ENCODE assay signal across 8 cellular contexts in the genomic region with DNA sequence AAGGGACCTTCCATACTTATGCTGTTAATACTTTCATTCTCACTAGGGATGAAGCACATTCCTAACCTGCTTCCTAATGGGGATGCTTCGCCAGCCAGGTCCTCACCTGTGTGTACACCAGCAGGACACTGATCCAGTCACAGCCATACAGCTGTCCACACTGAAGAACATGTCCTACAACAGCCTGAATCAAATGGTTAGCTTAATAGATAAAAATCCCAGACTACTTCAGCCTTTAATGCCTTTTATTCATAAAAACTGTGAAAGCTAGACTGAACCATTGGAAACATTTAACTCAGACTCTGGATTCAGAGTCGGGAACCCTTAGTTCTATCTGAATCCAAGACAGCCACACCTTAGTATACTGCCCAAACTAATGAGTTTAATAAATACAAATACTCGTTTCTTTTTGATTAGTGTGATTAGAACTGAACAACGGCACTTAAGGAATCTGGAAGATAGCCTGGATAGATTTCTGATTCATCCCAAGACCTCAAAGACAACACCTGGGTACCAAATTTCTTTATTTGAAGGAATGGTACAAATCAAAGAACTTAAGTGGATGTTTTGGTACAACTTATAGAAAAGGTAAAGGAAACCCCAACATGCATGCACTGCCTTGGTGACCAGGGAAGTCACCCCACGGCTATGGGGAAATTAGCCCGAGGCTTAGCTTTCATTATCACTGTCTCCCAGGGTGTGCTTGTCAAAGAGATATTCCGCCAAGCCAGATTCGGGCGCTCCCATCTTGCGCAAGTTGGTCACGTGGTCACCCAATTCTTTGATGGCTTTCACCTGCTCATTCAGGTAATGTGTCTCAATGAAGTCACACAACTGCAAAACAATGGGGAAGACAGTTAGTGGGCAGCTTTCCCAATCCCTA. TPM values are rescaled to one million over a fixed set of nuclear protein-coding genes. Genes with fewer than 3 reads are reported as not detected.
DNase-seq lines count a peak whose midpoint lies in the region; ATAC-seq and TF ChIP-seq lines count a peak whose summit lies in the region.
"Not testable (repeated sequence)": the region's sequence is repeated elsewhere in the genome, so short reads cannot be mapped to it uniquely, and the experiment has no call there.

No MANE protein-coding gene starts in this region.

- H3K27ac Mint-ChIP-seq in naive thymus-derived CD8-positive, alpha-beta T cell, result peak overlapping the region; percentile 37 to 99 (median 94)

- H3K27me3 ChIP-seq in GM23248 (replicated peaks; ENCODE audit: insufficient read depth); SK-N-SH (ENCODE audit: insufficient read depth); colonic mucosa; right atrium auricular region; spleen (replicated peaks in 1 of 7): not testable (repeated sequence)

- H3K79me2 ChIP-seq in GM23248 (ENCODE audit: insufficient read depth), result peaks cover 43% of the 10 kb centered on the region
- H3K79me2 ChIP-seq in SK-N-SH (ENCODE audit: insufficient read depth), result peaks cover 43% of the 10 kb centered on the region

- peak overlapping the region; percentile 97 for H3K9ac ChIP-seq in GM23248
- not testable (repeated sequence) for H3K9ac ChIP-seq in SK-N-SH
- peak overlapping the region in 1 of 2 donors; percentile 92 for H3K9ac ChIP-seq in colonic mucosa (ENCODE audit: low read depth in 2 of 2, low read length in 2 of 2)

- not testable (repeated sequence) for H3K9me3 ChIP-seq in GM23248 (ENCODE audit: low read depth); SK-N-SH; colonic mucosa; right atrium auricular region; spleen

- TF ChIP-seq RAD21 in SK-N-SH (IDR thresholded peaks at IDR 0.05; ENCODE audit: low read length), result not testable (repeated sequence)

- in situ Hi-C loops in GM23248 (cut with MboI), result not testable (repeated sequence)

- not testable (repeated sequence) for H3K27me3 Mint-ChIP-seq in naive thymus-derived CD8-positive, alpha-beta T cell

- peak in 1 of 3 donors; percentile 35 for TF ChIP-seq POLR2A in spleen (IDR thresholded peaks at IDR 0.05)

- H3K4me1 ChIP-seq in GM23248 (ENCODE audit: insufficient read depth) (peaks cover 35% of the 10 kb centered on the region), SK-N-SH (ENCODE audit: control insufficient read depth in 1 of 2, insufficient read depth in 2 of 2, low read depth in 1 of 2, low read length in 1 of 2) (peaks cover 25 to 27% of the 10 kb centered on the region in 2 experiments), right atrium auricular region (peaks cover 0 to 67% of the 10 kb centered on the region in 2 donors), spleen (peaks cover 31 to 87% (median 66%) of the 10 kb centered on the region in 6 donors)
- H3K4me1 ChIP-seq in colonic mucosa, result not testable (repeated sequence)

- peak in 1 of 2 donors; percentile 5 for ATAC-seq in naive thymus-derived CD8-positive, alpha-beta T cell

- H3K9me2 ChIP-seq in GM23248 (ENCODE audit: insufficient read depth); SK-N-SH: not testable (repeated sequence)

- H4K20me1 ChIP-seq in GM23248 (ENCODE audit: insufficient read depth), result peaks cover 16% of the 10 kb centered on the region
- H4K20me1 ChIP-seq in SK-N-SH (ENCODE audit: insufficient read depth), result peaks cover 44% of the 10 kb centered on the region

- H2AFZ ChIP-seq in GM23248; SK-N-SH (ENCODE audit: low read depth): not testable (repeated sequence)

- CTCF ChIA-PET in AG04449 (lab: Yijun Ruan, JAX) (interaction anchor here (0.9 to 15.0 kb wide), 8 partner anchors 16 to 144 kb away, joined by 3 to 146 read pairs (median 24); no protein-coding TSS in a partner anchor), SK-N-SH (lab: Yijun Ruan, JAX) (interaction anchor here (1.9 to 11.7 kb wide), 5 partner anchors 17 to 144 kb away, joined by 6 to 64 read pairs (median 15); no protein-coding TSS in a partner anchor)

- intact Hi-C loops in colonic mucosa (cut with DNase I), result loop anchor here (5.0 kb wide), 1 partner anchor 88 kb away; no protein-coding TSS in a partner anchor
- intact Hi-C loops in spleen (cut with DNase I; ENCODE audit: low total_unique reads), result not testable (repeated sequence)

- not testable (repeated sequence) for TF ChIP-seq EP300 in SK-N-SH (IDR thresholded peaks at IDR 0.05; ENCODE audit: borderline replicate concordance in 1 of 2, low read depth in 1 of 2, low read length in 1 of 2)

- peaks cover 75% of the 10 kb centered on the region for H3F3A ChIP-seq in GM23248 (ENCODE audit: insufficient read depth)
- peaks cover 45% of the 10 kb centered on the region for H3F3A ChIP-seq in SK-N-SH (replicated peaks; ENCODE audit: insufficient read depth)

- H3K9me3 Mint-ChIP-seq in naive thymus-derived CD8-positive, alpha-beta T cell, result not testable (repeated sequence)

- WGBS in GM23248 (ENCODE audit: low coverage in 1 of 2, low lambda C conversion rate in 2 of 2, missing lambda C conversion rate in 2 of 2), 2 experiments, result 58 to 62% methylated on average over 11 of the region's 11 CpGs
- 84% methylated on average over 11 of the region's 11 CpGs for WGBS in SK-N-SH (ENCODE audit: low lambda C conversion rate)
- 60 to 74% (median 69%) methylated on average over 11 of the region's 11 CpGs for WGBS in spleen, 5 donors

- H3K36me3 ChIP-seq in GM23248 (ENCODE audit: low read depth) (peaks cover 29% of the 10 kb centered on the region), SK-N-SH (replicated peaks in 1 of 2; ENCODE audit: control insufficient read depth in 1 of 2, insufficient read depth in 2 of 2, low read length in 1 of 2) (peaks cover 31 to 34% of the 10 kb centered on the region in 2 experiments), right atrium auricular region (peaks cover 45% of the 10 kb centered on the region), spleen (peaks cover 0 to 67% (median 18%) of the 10 kb centered on the region in 6 donors)
- not testable (repeated sequence) for H3K36me3 ChIP-seq in colonic mucosa

- H3K4me2 ChIP-seq in GM23248 (ENCODE audit: unreplicated experiment) (peak overlapping the region; percentile 96), SK-N-SH (peak overlapping the region; percentile 88)

- not testable (repeated sequence) for DNase-seq in AG04449 (ENCODE audit: low read depth, low spot score); GM23248; SK-N-SH
- DNase-seq in activated effector memory CD4-positive, alpha-beta T cell treated with anti-CD3 and anti-CD28 coated beads, Interleukin-2, amount 50 U/mL, for 16 hours, result peak; percentile 60
- peak; percentile 83 for DNase-seq in colonic mucosa
- DNase-seq in right atrium auricular region (ENCODE audit: low spot score), result peak; percentile 67
- DNase-seq in naive thymus-derived CD8-positive, alpha-beta T cell, result peak in 4 of 10 donors; percentile 31 to 43 (median 39)
- DNase-seq in spleen, result peak; percentile 73

- POLR2A ChIA-PET in AG04449 (lab: Yijun Ruan, JAX), result interaction anchor here (1.2 to 6.6 kb wide), 6 partner anchors 9 to 148 kb away, joined by 3 to 44 read pairs (median 6); partner anchors contain the start of gene BEST1
- POLR2A ChIA-PET in SK-N-SH (lab: Yijun Ruan, JAX), result interaction anchor here (1.4 to 3.0 kb wide), 2 partner anchors 13 to 15 kb away, joined by 4 to 18 read pairs; partner anchors contain the start of gene BEST1
- POLR2A ChIA-PET in naive thymus-derived CD8-positive, alpha-beta T cell (lab: Charles Lee), result interaction anchor here (0.8 to 1.4 kb wide), 2 partner anchors 9 to 16 kb away, joined by 3 to 5 read pairs; no protein-coding TSS in a partner anchor

- H3K4me3 ChIP-seq in AG04449 (ENCODE audit: low read depth, low read length), result peak overlapping the region; percentile 98
- H3K4me3 ChIP-seq in GM23248, result peak overlapping the region; percentile 98
- H3K4me3 ChIP-seq in SK-N-SH (ENCODE audit: low read depth in 2 of 2, low read length in 1 of 2), result peak overlapping the region; percentile 99; a peak in 2 of 4 replicates
- peak overlapping the region; percentile 94 for H3K4me3 ChIP-seq in colonic mucosa
- peak overlapping the region; percentile 92 to 95 for H3K4me3 ChIP-seq in right atrium auricular region
- peak overlapping the region in 7 of 8 donors; percentile 77 to 100 (median 96) for H3K4me3 ChIP-seq in spleen

- H3K4me1 Mint-ChIP-seq in naive thymus-derived CD8-positive, alpha-beta T cell, result peaks cover 27 to 58% (median 53%) of the 10 kb centered on the region in 4 donors

- H3K27ac ChIP-seq in GM23248 (peak overlapping the region; percentile 99), SK-N-SH (ENCODE audit: low read depth in 2 of 2, low read length in 1 of 2) (peak overlapping the region in 1 of 2 experiments; percentile 13; a peak in 1 of 4 replicates), colonic mucosa (peak overlapping the region; percentile 98), right atrium auricular region (peak overlapping the region; percentile 99 to 100), spleen (peak overlapping the region; percentile 94 to 100 (median 99))

- not testable (repeated sequence) for TF ChIP-seq CTCF in AG04449 (IDR thresholded peaks at IDR 0.05; ENCODE audit: insufficient read depth, low read length, missing control alignments); SK-N-SH (IDR thresholded peaks at IDR 0.05); colonic mucosa (IDR thresholded peaks at IDR 0.05); right atrium auricular region (IDR thresholded peaks at IDR 0.05); spleen (IDR thresholded peaks at IDR 0.05 in 8 of 11, conservative IDR thresholded peaks at IDR 0.05 in 3 of 11)

- H3K36me3 Mint-ChIP-seq in naive thymus-derived CD8-positive, alpha-beta T cell, result peaks cover 8 to 31% (median 19%) of the 10 kb centered on the region in 3 donors

- peak overlapping the region; percentile 2 to 98 (median 94) for H3K4me3 Mint-ChIP-seq in naive thymus-derived CD8-positive, alpha-beta T cell

RNA-seq across cellular contexts. Expression of gene FTH1, which starts 3.1 kb away (rescaled TPM):
- 393 and 473 TPM in 2 replicates for total RNA-seq in GM23248 (2014; rRNA removed; shearing (Covaris generic))
- polyA plus RNA-seq in GM23248 (2016; fragmentation: Nextera tagmentation; extraction: Ambion mirVana) (10,305 and 10,611 TPM in 2 replicates), SK-N-SH (2012; rRNA removed) (879 and 1,229 TPM in 2 replicates), spleen (1,000 to 10,000 TPM; 2,005 to 3,321 (median 2,533) TPM)
- polyA plus RNA-seq in SK-N-SH (2012; cell fraction: cytosol; rRNA removed), result 2,322 and 2,767 TPM in 2 replicates
- polyA plus RNA-seq in SK-N-SH (2012; cell fraction: nucleus; rRNA removed), result 269 and 354 TPM in 2 replicates
- total RNA-seq in colonic mucosa (1,000 to 10,000 TPM; 5,286 to 5,395 TPM), right atrium auricular region (1,000 to 10,000 TPM; 2,265 to 2,787 TPM), spleen (1,000 to 10,000 TPM; 1,915 to 2,864 (median 2,469) TPM)
- 100 to 1,000 TPM; 571 to 598 TPM for total RNA-seq in naive thymus-derived CD8-positive, alpha-beta T cell
- 1,000 to 10,000 TPM; 1,933 to 2,491 (median 2,221) TPM for polyA plus RNA-seq in naive thymus-derived CD8-positive, alpha-beta T cell

RNA-seq across cellular contexts. Expression of gene BEST1, which starts 14.1 kb away (rescaled TPM):
- 4.7 and 5.1 TPM in 2 replicates for total RNA-seq in GM23248 (2014; rRNA removed; shearing (Covaris generic))
- polyA plus RNA-seq in GM23248 (2016; fragmentation: Nextera tagmentation; extraction: Ambion mirVana) (3.1 and 3.9 TPM in 2 replicates), SK-N-SH (2012; rRNA removed) (0.30 and 0.47 TPM in 2 replicates), spleen (1 to 10 TPM; 2.6 to 4.3 (median 3.0) TPM)
- polyA plus RNA-seq in SK-N-SH (2012; cell fraction: cytosol; rRNA removed), result 0.12 and 0.13 TPM in 2 replicates
- 2.0 and 2.8 TPM in 2 replicates for polyA plus RNA-seq in SK-N-SH (2012; cell fraction: nucleus; rRNA removed)
- total RNA-seq in colonic mucosa (under 1 TPM; 0.58 to 0.77 TPM), right atrium auricular region (1 to 10 TPM; 1.3 to 4.7 TPM), spleen (10 to 100 TPM in 5 of 7 donors, 1 to 10 TPM in 2; 6.8 to 20.4 (median 12.3) TPM)
- under 1 TPM in 1 of 2 experiments, not detected in 1; 0.08 TPM for total RNA-seq in naive thymus-derived CD8-positive, alpha-beta T cell
- 1 to 10 TPM in 1 of 3 donors, under 1 TPM in 2; 0.43 to 1.0 (median 0.66) TPM for polyA plus RNA-seq in naive thymus-derived CD8-positive, alpha-beta T cell

RNA-seq across cellular contexts. Expression of gene RAB3IL1, which starts 46.9 kb away (rescaled TPM):
- 6.6 and 7.5 TPM in 2 replicates for total RNA-seq in GM23248 (2014; rRNA removed; shearing (Covaris generic))
- polyA plus RNA-seq in GM23248 (2016; fragmentation: Nextera tagmentation; extraction: Ambion mirVana) (2.8 and 3.3 TPM in 2 replicates), SK-N-SH (2012; rRNA removed) (9.8 and 10.2 TPM in 2 replicates), spleen (10 to 100 TPM in 2 of 3 donors, 1 to 10 TPM in 1; 6.5 to 17.6 (median 14.1) TPM)
- polyA plus RNA-seq in SK-N-SH (2012; cell fraction: cytosol; rRNA removed), result 4.8 and 7.2 TPM in 2 replicates
- 14.6 and 16.0 TPM in 2 replicates for polyA plus RNA-seq in SK-N-SH (2012; cell fraction: nucleus; rRNA removed)
- total RNA-seq in colonic mucosa (1 to 10 TPM; 3.7 to 5.9 TPM), right atrium auricular region (10 to 100 TPM in 1 of 2 donors, 1 to 10 TPM in 1; 4.3 to 16.8 TPM), spleen (10 to 100 TPM; 34.3 to 57.1 (median 39.5) TPM)
- under 1 TPM; 0.23 to 0.82 TPM for total RNA-seq in naive thymus-derived CD8-positive, alpha-beta T cell
- polyA plus RNA-seq in naive thymus-derived CD8-positive, alpha-beta T cell, result not detected
